Comparison of ENCODE assay signal across 20 cellular contexts in the genomic region with DNA sequence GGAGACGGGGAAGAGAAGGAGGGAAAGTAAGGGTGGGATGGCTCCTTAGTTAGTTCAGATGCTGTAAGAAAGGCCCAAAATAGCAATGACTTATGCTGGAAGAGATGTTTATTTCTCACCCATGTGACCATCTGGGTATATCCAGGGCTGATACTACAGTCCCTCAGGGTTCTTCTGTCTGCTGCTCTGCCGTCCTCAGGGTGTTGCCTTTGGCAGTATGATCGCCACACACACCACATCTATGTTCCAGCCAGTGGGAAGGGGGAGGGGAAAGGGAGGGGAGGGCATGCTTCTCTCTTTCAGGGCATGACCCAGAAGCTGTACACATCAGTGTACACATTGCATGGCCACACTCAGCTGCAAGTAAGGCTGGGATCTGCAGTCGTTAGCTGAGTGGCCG. TPM values are rescaled to one million over a fixed set of nuclear protein-coding genes. Genes with fewer than 3 reads are reported as not detected.
DNase-seq lines count a peak whose midpoint lies in the region; ATAC-seq, FAIRE-seq and TF ChIP-seq lines count a peak whose summit lies in the region.
"Had no signal": no experiment of that assay in that cellular context is flagged by ENCODE, and none has a peak within 500 bp of the region (broad histone marks: within the 10 kb centered on the region; RNA-seq: fewer than 3 reads in every experiment).

No MANE protein-coding gene starts in this region.

- H3K27ac Mint-ChIP-seq in nephron, result peak overlapping the region in 2 of 3 experiments; percentile 57 to 58
- H3K27ac Mint-ChIP-seq: activated CD8-positive, alpha-beta T cell treated with anti-CD3 and anti-CD28 coated beads, Interleukin-2, amount 10 ng/mL, durations not matched to agents 7 days and 5 days; activated T-helper 1 cell treated with anti-CD3 and anti-CD28 coated beads, Interleukin-12 subunit alpha, Interleukin-12 subunit beta, Interleukin-2, Interleukin-4 antibody, amounts not matched to agents 30 ng/mL and 10 ng/mL and 1 ng/mL, durations not matched to agents 14 hours and 24 hours and 36 hours; CD4-positive, alpha-beta memory T cell had no signal

- TF ChIP-seq CTCF in fibroblast of the aortic adventitia (IDR thresholded peaks at IDR 0.05; ENCODE audit: insufficient read depth, low read length) (no peak), nephron (IDR thresholded peaks at IDR 0.05; ENCODE audit: unreplicated experiment in 3 of 3) (no peak), D721Med (IDR thresholded peaks at IDR 0.05; ENCODE audit: insufficient read depth, missing control alignments) (no peak)

- H3K4me3 Mint-ChIP-seq in nephron, result no peak overlapping the region
- H3K4me3 Mint-ChIP-seq: activated CD8-positive, alpha-beta T cell treated with anti-CD3 and anti-CD28 coated beads, Interleukin-2, amount 10 ng/mL, durations not matched to agents 7 days and 5 days; activated T-helper 1 cell treated with anti-CD3 and anti-CD28 coated beads, Interleukin-12 subunit alpha, Interleukin-12 subunit beta, Interleukin-2, Interleukin-4 antibody, amounts not matched to agents 30 ng/mL and 10 ng/mL and 1 ng/mL, durations not matched to agents 14 hours and 24 hours and 36 hours; naive thymus-derived CD4-positive, alpha-beta T cell had no signal

- H3K27me3 ChIP-seq in adipocyte (replicated peaks; ENCODE audit: control insufficient read depth, insufficient read depth, low read length) (no peaks in the 10 kb centered on the region), aorta (ENCODE audit: control insufficient read depth in 1 of 2, insufficient read depth in 2 of 2, low read length in 1 of 2) (no peaks in the 10 kb centered on the region)
- H3K27me3 ChIP-seq: adrenal gland, colonic mucosa, testis had no signal

- TF ChIP-seq POLR2A in H54 (IDR thresholded peaks at IDR 0.05; ENCODE audit: low read depth, low read length), result no peak

- H3K4me3 ChIP-seq in adipocyte (ENCODE audit: low read length) (peak overlapping the region; percentile 43), fibroblast of the aortic adventitia (ENCODE audit: low read depth, low read length) (no peak overlapping the region), aorta (ENCODE audit: low read length in 2 of 2) (no peak overlapping the region)
- H3K4me3 ChIP-seq: adrenal gland, colonic mucosa, left lung, PC-9, testis had no signal

- H3K4me1 ChIP-seq in adipocyte (ENCODE audit: control insufficient read depth, insufficient read depth, low read length) (peaks cover 78% of the 10 kb centered on the region), aorta (ENCODE audit: control insufficient read depth in 1 of 2, insufficient read depth in 2 of 2, low read length in 2 of 2) (peaks cover 3 to 4% of the 10 kb centered on the region in 2 donors)
- H3K4me1 ChIP-seq: colonic mucosa had no signal

- H3K27ac ChIP-seq in aorta (ENCODE audit: low read depth in 1 of 2, low read length in 2 of 2), result no peak overlapping the region
- H3K27ac ChIP-seq: adrenal gland, colonic mucosa, left lung, PC-9, testis had no signal

- H3K9me3 ChIP-seq in adipocyte (ENCODE audit: control insufficient read depth, low read length) (no peaks in the 10 kb centered on the region), aorta (ENCODE audit: control insufficient read depth, low read length) (no peaks in the 10 kb centered on the region)
- H3K9me3 ChIP-seq: adrenal gland, colonic mucosa, left lung, testis had no signal

- H3K9ac ChIP-seq in adipocyte (ENCODE audit: low read length), result peak overlapping the region; percentile 37

- H3K36me3 ChIP-seq in adipocyte (ENCODE audit: control insufficient read depth, insufficient read depth, low read length, severe bottlenecking) (peaks cover 14% of the 10 kb centered on the region), aorta (ENCODE audit: control insufficient read depth in 1 of 2, insufficient read depth in 2 of 2, low read length in 1 of 2) (peaks cover 0 to under 1% of the 10 kb centered on the region in 2 donors)
- H3K36me3 ChIP-seq: colonic mucosa, left lung had no signal

- peaks cover 59% of the 10 kb centered on the region for H3K4me1 Mint-ChIP-seq in nephron

- H3K9me3 Mint-ChIP-seq in nephron, result no peaks in the 10 kb centered on the region
- H3K9me3 Mint-ChIP-seq: activated T-helper 1 cell treated with anti-CD3 and anti-CD28 coated beads, Interleukin-12 subunit alpha, Interleukin-12 subunit beta, Interleukin-2, Interleukin-4 antibody, amounts not matched to agents 30 ng/mL and 10 ng/mL and 1 ng/mL, durations not matched to agents 14 hours and 24 hours and 36 hours; CD4-positive, alpha-beta memory T cell; naive thymus-derived CD4-positive, alpha-beta T cell had no signal

- H3K36me3 Mint-ChIP-seq in nephron (ENCODE audit: low read depth), result no peaks in the 10 kb centered on the region
- H3K36me3 Mint-ChIP-seq: CD4-positive, alpha-beta memory T cell; naive thymus-derived CD4-positive, alpha-beta T cell had no signal

- FAIRE-seq in H54 (lab: Jason Lieb, UNC) (no peak), D721Med (lab: Jason Lieb, UNC) (no peak), RCC 7860 (lab: Jason Lieb, UNC) (no peak)

- 5 to 7% methylated on average over 5 of the region's 5 CpGs for WGBS in aorta, 2 donors

- ATAC-seq in aorta (ENCODE audit: low FRiP score), result peak; percentile 40
- ATAC-seq: activated CD8-positive, alpha-beta T cell treated with anti-CD3 and anti-CD28 coated beads, Interleukin-2, amount 10 ng/mL, durations not matched to agents 7 days and 5 days; left lung; naive thymus-derived CD4-positive, alpha-beta T cell had no signal

- DNase-seq in adipocyte (ENCODE audit: low read depth), result no peak
- DNase-seq in fibroblast of the aortic adventitia (ENCODE audit: low read depth), result peak; percentile 69
- no peak for DNase-seq in aorta
- no peak for DNase-seq in H54 (ENCODE audit: insufficient read length, low spot score)
- DNase-seq in D721Med (ENCODE audit: insufficient read length, low spot score), result no peak
- no peak for DNase-seq in RCC 7860 (ENCODE audit: low spot score)
- DNase-seq: activated CD8-positive, alpha-beta T cell treated with anti-CD3 and anti-CD28 coated beads, Interleukin-2, amount 10 ng/mL, durations not matched to agents 7 days and 5 days; adrenal gland; CD4-positive, alpha-beta memory T cell; colonic mucosa; GOT3; left lung; naive thymus-derived CD4-positive, alpha-beta T cell; NCI-H2107; NCI-H526 treated with DMSO at 0.1 percent for 48 hours; PC-9; stimulated activated CD4-positive, alpha-beta T cell treated with anti-CD3 and anti-CD28 coated beads, Interleukin-2, amount 100 ng/mL, for 24 hours; testis had no signal

- H3K27me3 Mint-ChIP-seq in nephron (ENCODE audit: low read depth), result no peaks in the 10 kb centered on the region

- intact Hi-C loops in aorta (cut with DNase I), result loop anchor here in 1 of 2 donors (10.0 kb wide), 1 partner anchor 410 kb away; no protein-coding TSS in a partner anchor

RNA-seq across cellular contexts. Expression of a gene that starts 10.2 kb away (rescaled TPM):
- total RNA-seq in fibroblast of the aortic adventitia (ENCODE audit: low replicate concordance) (87.3 and 121 TPM in 2 replicates), aorta (10 to 100 TPM; 65.2 to 67.9 TPM)
- 10 to 100 TPM; 27.7 to 52.9 TPM for polyA plus RNA-seq in aorta
- total RNA-seq: activated CD8-positive, alpha-beta T cell treated with anti-CD3 and anti-CD28 coated beads, Interleukin-2, amount 10 ng/mL, durations not matched to agents 7 days and 5 days had no signal
- polyA plus RNA-seq: CD4-positive, alpha-beta memory T cell; naive thymus-derived CD4-positive, alpha-beta T cell had no signal

RNA-seq across cellular contexts. Expression of a gene that starts 58.7 kb away (rescaled TPM):
- 1.2 and 5.5 TPM in 2 replicates for total RNA-seq in fibroblast of the aortic adventitia (ENCODE audit: low replicate concordance)
- 10 to 100 TPM in 1 of 2 donors, 1 to 10 TPM in 1; 4.8 to 12.7 TPM for total RNA-seq in aorta
- polyA plus RNA-seq in aorta, result 1 to 10 TPM; 3.4 to 5.6 TPM
- total RNA-seq: activated CD8-positive, alpha-beta T cell treated with anti-CD3 and anti-CD28 coated beads, Interleukin-2, amount 10 ng/mL, durations not matched to agents 7 days and 5 days; activated T-helper 1 cell treated with anti-CD3 and anti-CD28 coated beads, Interleukin-12 subunit alpha, Interleukin-12 subunit beta, Interleukin-2, Interleukin-4 antibody, amounts not matched to agents 30 ng/mL and 10 ng/mL and 1 ng/mL, durations not matched to agents 14 hours and 24 hours and 36 hours; CD4-positive, alpha-beta memory T cell; naive thymus-derived CD4-positive, alpha-beta T cell; PC-9 had no signal
- polyA plus RNA-seq: CD4-positive, alpha-beta memory T cell; naive thymus-derived CD4-positive, alpha-beta T cell had no signal
